Comparison of ENCODE assay signal across 9 cellular contexts in genomic region chr17:42779942-42780815, GRCh38. TPM values are rescaled to one million over a fixed set of nuclear protein-coding genes. Genes with fewer than 3 reads are reported as not detected.
DNase-seq lines count a peak whose midpoint lies in the region; ATAC-seq and TF ChIP-seq lines count a peak whose summit lies in the region.
"Had no signal": no experiment of that assay in that cellular context is flagged by ENCODE, and none has a peak within 500 bp of the region (broad histone marks: within the 10 kb centered on the region; RNA-seq: fewer than 3 reads in every experiment).

TSS of gene WNK4 (plus strand) at chr17:42780610. CDS start at chr17:42780699, 89 bp downstream.

- H3K79me2 ChIP-seq in PC-9 (ENCODE audit: low read depth): peaks cover 4% of the 10 kb centered on the region

- no TSS peak for BruUV-seq in PC-9 (replicated peaks; lab: Mats Ljungman, UMichigan)

- DNase-seq in CD8-positive, alpha-beta memory T cell: no peak
- DNase-seq in PC-9 (no peak), nephron progenitor cell (peak; percentile 78), cerebellar cortex (ENCODE audit: low spot score) (no peak), NCI-H2029 treated with DMSO at 0.1 percent for 48 hours (lab: John Stamatoyannopoulos, UW) (no peak)
- DNase-seq in CD4-positive, alpha-beta T cell: no peak

- ATAC-seq in esophagus mucosa (peak; percentile 13), GM19467 (IDR thresholded peaks at IDR 0.05; ENCODE audit: unreplicated experiment) (no peak)
- no peak for ATAC-seq in CD4-positive, alpha-beta T cell (ENCODE audit: poor library complexity)

- peaks cover 13 to 42% (median 18%) of the 10 kb centered on the region in 3 donors for H3K4me1 Mint-ChIP-seq in CD8-positive, alpha-beta memory T cell
- peaks cover 34% of the 10 kb centered on the region for H3K4me1 Mint-ChIP-seq in nephron progenitor cell
- peaks cover 36% of the 10 kb centered on the region for H3K4me1 Mint-ChIP-seq in CD4-positive, alpha-beta T cell (ENCODE audit: low read depth)

- CTCF ChIA-PET in CD8-positive, alpha-beta memory T cell (lab: Charles Lee): interaction anchor here (0.6 to 1.3 kb wide), 3 partner anchors 14 to 41 kb away, joined by 3 to 4 read pairs (median 3); no protein-coding TSS in a partner anchor
- CTCF ChIA-PET in PC-9 (lab: Charles Lee): no interaction called here
- CTCF ChIA-PET in CD4-positive, alpha-beta T cell (lab: Charles Lee): no interaction called here

- H4K20me1 ChIP-seq in PC-9 (ENCODE audit: insufficient read depth): no peaks in the 10 kb centered on the region

- H3K27ac ChIP-seq in CD8-positive, alpha-beta memory T cell (ENCODE audit: low read depth, low read length): peak within 1 kb of the TSS; percentile 65
- H3K27ac ChIP-seq in PC-9: no peak within 1 kb of the TSS
- no peak within 1 kb of the TSS for H3K27ac ChIP-seq in CD4-positive, alpha-beta T cell (ENCODE audit: low read depth, low read length)

- peaks cover 34% of the 10 kb centered on the region for H3K27me3 ChIP-seq in CD8-positive, alpha-beta memory T cell (ENCODE audit: insufficient read depth, low read length, poor library complexity, severe bottlenecking)
- no peaks in the 10 kb centered on the region for H3K27me3 ChIP-seq in PC-9 (ENCODE audit: insufficient read depth, low read depth)
- H3K27me3 ChIP-seq in CD4-positive, alpha-beta T cell (ENCODE audit: control insufficient read depth, insufficient read depth, low read length): peaks cover 47% of the 10 kb centered on the region

- H3K4me2 ChIP-seq in PC-9: no peak within 1 kb of the TSS

- intact Hi-C loops in PC-9 (cut with micrococcal nuclease; ENCODE audit: unreplicated experiment): no loop called here
- intact Hi-C loops in CD4-positive, alpha-beta T cell (cut with DNase I, micrococcal nuclease): no loop called here

- H3K36me3 Mint-ChIP-seq in CD8-positive, alpha-beta memory T cell: peaks cover 18 to 43% (median 19%) of the 10 kb centered on the region in 3 donors
- H3K36me3 Mint-ChIP-seq in nephron progenitor cell (ENCODE audit: low read depth): peaks cover 11% of the 10 kb centered on the region
- peaks cover 49% of the 10 kb centered on the region for H3K36me3 Mint-ChIP-seq in CD4-positive, alpha-beta T cell (ENCODE audit: low read depth)

- H3F3A ChIP-seq in PC-9 (ENCODE audit: insufficient read depth, low read depth): peaks cover 30% of the 10 kb centered on the region

- H3K4me1 ChIP-seq in CD8-positive, alpha-beta memory T cell (ENCODE audit: insufficient read depth, low read length): peaks cover 13% of the 10 kb centered on the region
- peaks cover 30% of the 10 kb centered on the region for H3K4me1 ChIP-seq in PC-9 (replicated peaks; ENCODE audit: insufficient read depth)

- H3K4me3 ChIP-seq in CD8-positive, alpha-beta memory T cell (ENCODE audit: low read length): peak within 1 kb of the TSS; percentile 22
- no peak within 1 kb of the TSS for H3K4me3 ChIP-seq in PC-9

- TF ChIP-seq CTCF in PC-9 (conservative IDR thresholded peaks at IDR 0.05) (no peak), nephron progenitor cell (IDR thresholded peaks at IDR 0.05) (no peak)
- TF ChIP-seq CTCF in CD4-positive, alpha-beta T cell (IDR thresholded peaks at IDR 0.05): no peak

- H3K27ac Mint-ChIP-seq in CD8-positive, alpha-beta memory T cell: peak within 1 kb of the TSS in 2 of 8 donors; percentile 55 to 60
- peak within 1 kb of the TSS; percentile 83 for H3K27ac Mint-ChIP-seq in nephron progenitor cell
- no peak within 1 kb of the TSS for H3K27ac Mint-ChIP-seq in CD4-positive, alpha-beta T cell
- H3K27ac Mint-ChIP-seq: activated T-helper 1 cell treated with anti-CD3 and anti-CD28 coated beads, Interleukin-12 subunit alpha, Interleukin-12 subunit beta, Interleukin-2, Interleukin-4 antibody, amounts not matched to agents 30 ng/mL and 10 ng/mL and 1 ng/mL, durations not matched to agents 14 hours and 24 hours and 36 hours had no signal

- peaks cover 0 to 4% (median 0%) of the 10 kb centered on the region in 5 donors for H3K9me3 Mint-ChIP-seq in CD8-positive, alpha-beta memory T cell
- no peaks in the 10 kb centered on the region for H3K9me3 Mint-ChIP-seq in nephron progenitor cell
- no peaks in the 10 kb centered on the region for H3K9me3 Mint-ChIP-seq in CD4-positive, alpha-beta T cell
- H3K9me3 Mint-ChIP-seq: activated T-helper 1 cell treated with anti-CD3 and anti-CD28 coated beads, Interleukin-12 subunit alpha, Interleukin-12 subunit beta, Interleukin-2, Interleukin-4 antibody, amounts not matched to agents 30 ng/mL and 10 ng/mL and 1 ng/mL, durations not matched to agents 14 hours and 24 hours and 36 hours had no signal

- H2AFZ ChIP-seq in PC-9: no peak within 1 kb of the TSS

- POLR2A ChIA-PET in CD8-positive, alpha-beta memory T cell (lab: Charles Lee): no interaction called here
- POLR2A ChIA-PET in PC-9 (lab: Charles Lee; ENCODE audit: unreplicated experiment): no interaction called here
- POLR2A ChIA-PET in CD4-positive, alpha-beta T cell (lab: Charles Lee): interaction anchor here (1.2 to 2.0 kb wide), 2 partner anchors 18 to 19 kb away, joined by 4 to 5 read pairs; partner anchors contain the start of genes COA3 and RAMP2

- H3K9me3 ChIP-seq in CD8-positive, alpha-beta memory T cell (ENCODE audit: low read length): no peaks in the 10 kb centered on the region
- no peaks in the 10 kb centered on the region for H3K9me3 ChIP-seq in PC-9 (ENCODE audit: insufficient read depth, low read depth)
- no peaks in the 10 kb centered on the region for H3K9me3 ChIP-seq in CD4-positive, alpha-beta T cell (ENCODE audit: control insufficient read depth, low read length)

- H3K27me3 Mint-ChIP-seq in CD8-positive, alpha-beta memory T cell: peaks cover 26 to 47% of the 10 kb centered on the region in 2 donors
- H3K27me3 Mint-ChIP-seq in nephron progenitor cell (ENCODE audit: low read depth, poor library complexity): peaks cover 40% of the 10 kb centered on the region
- peaks cover 47% of the 10 kb centered on the region for H3K27me3 Mint-ChIP-seq in CD4-positive, alpha-beta T cell

- peaks cover 26% of the 10 kb centered on the region for H3K36me3 ChIP-seq in CD8-positive, alpha-beta memory T cell (ENCODE audit: insufficient read depth, low read length)
- H3K36me3 ChIP-seq in PC-9 (ENCODE audit: low read depth): peaks cover 24% of the 10 kb centered on the region

- peak within 1 kb of the TSS in 3 of 7 donors; percentile 15 to 74 (median 58) for H3K4me3 Mint-ChIP-seq in CD8-positive, alpha-beta memory T cell
- peak within 1 kb of the TSS; percentile 78 for H3K4me3 Mint-ChIP-seq in nephron progenitor cell
- H3K4me3 Mint-ChIP-seq in CD4-positive, alpha-beta T cell: no peak within 1 kb of the TSS
- H3K4me3 Mint-ChIP-seq: activated T-helper 1 cell treated with anti-CD3 and anti-CD28 coated beads, Interleukin-12 subunit alpha, Interleukin-12 subunit beta, Interleukin-2, Interleukin-4 antibody, amounts not matched to agents 30 ng/mL and 10 ng/mL and 1 ng/mL, durations not matched to agents 14 hours and 24 hours and 36 hours had no signal

- no peaks in the 10 kb centered on the region for H3K9me2 ChIP-seq in PC-9 (ENCODE audit: insufficient read depth)

RNA-seq across cellular contexts. Expression of gene WNK4, which starts in this region (rescaled TPM):
- under 1 TPM; 0.18 to 0.55 TPM for total RNA-seq in CD8-positive, alpha-beta memory T cell
- polyA plus RNA-seq in CD8-positive, alpha-beta memory T cell: not detected
- total RNA-seq in PC-9 (2021) (8.3 and 11.9 TPM in 2 replicates), esophagus mucosa (0.40 TPM)
- total RNA-seq in CD4-positive, alpha-beta T cell: under 1 TPM; 0.42 to 0.74 TPM

Comparison
In these comparisons a context has a peak if more than half of its experiments do, and no peak if none do; other contexts are left out.
1. Peak in ATAC-seq in esophagus mucosa; RNA of the gene not detected or under 1 TPM.